22 cellular contexts compared by ENCODE assay signal in the genomic region with DNA sequence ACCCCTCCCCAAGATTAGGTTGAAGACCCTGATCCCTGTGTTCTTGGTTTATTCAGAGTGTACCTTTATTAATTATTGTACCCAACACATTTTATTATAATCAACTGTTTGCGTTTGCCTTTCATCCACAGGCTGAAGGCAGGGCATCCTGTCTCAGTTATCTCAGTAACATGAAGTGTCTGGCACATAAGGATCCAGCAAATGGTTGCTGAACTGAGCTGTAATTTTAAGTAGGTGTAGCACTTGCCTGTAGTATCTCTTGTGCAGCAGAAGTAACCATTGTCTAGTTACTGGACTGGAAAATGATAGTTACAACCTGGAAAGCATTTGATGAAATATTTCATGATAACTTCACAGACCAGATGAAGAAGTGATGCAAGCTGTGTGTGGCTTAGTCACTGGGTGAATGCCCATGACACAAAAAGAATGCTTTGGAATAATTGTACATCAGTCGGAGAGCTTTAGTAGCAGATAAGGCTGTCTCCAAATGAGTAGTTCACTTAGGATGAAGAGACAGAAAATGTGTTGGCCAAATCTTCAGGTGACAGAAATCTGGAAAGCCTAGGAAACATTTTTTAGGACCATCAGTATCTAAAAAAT. TPM values are rescaled to one million over a fixed set of nuclear protein-coding genes. Genes with fewer than 3 reads are reported as not detected.
DNase-seq lines count a peak whose midpoint lies in the region; ATAC-seq and TF ChIP-seq lines count a peak whose summit lies in the region.
"Had no signal": no experiment of that assay in that cellular context is flagged by ENCODE, and none has a peak within 500 bp of the region (broad histone marks: within the 10 kb centered on the region; RNA-seq: fewer than 3 reads in every experiment).

No MANE protein-coding gene starts in this region.

- H3K9me3 Mint-ChIP-seq in CD4-positive, alpha-beta T cell: no peaks in the 10 kb centered on the region
- no peaks in the 10 kb centered on the region for H3K9me3 Mint-ChIP-seq in activated naive CD8-positive, alpha-beta T cell treated with anti-CD3 and anti-CD28 coated beads for 36 hours
- H3K9me3 Mint-ChIP-seq in naive B cell: no peaks in the 10 kb centered on the region
- H3K9me3 Mint-ChIP-seq: activated CD4-positive, alpha-beta T cell treated with anti-CD3 and anti-CD28 coated beads, Interleukin-2, amount 10 ng/mL, durations not matched to agents 24 days and 14 days had no signal

- H3K27ac Mint-ChIP-seq in CD4-positive, alpha-beta T cell: peak overlapping the region; percentile 70
- peak overlapping the region; percentile 5 for H3K27ac Mint-ChIP-seq in activated naive CD8-positive, alpha-beta T cell treated with anti-CD3 and anti-CD28 coated beads for 36 hours
- peak overlapping the region in 4 of 6 donors; percentile 22 to 83 (median 44) for H3K27ac Mint-ChIP-seq in naive B cell
- H3K27ac Mint-ChIP-seq: B cell had no signal

- H3K4me3 Mint-ChIP-seq in CD4-positive, alpha-beta T cell: no peak overlapping the region
- no peak overlapping the region for H3K4me3 Mint-ChIP-seq in activated naive CD8-positive, alpha-beta T cell treated with anti-CD3 and anti-CD28 coated beads for 36 hours
- no peak overlapping the region for H3K4me3 Mint-ChIP-seq in naive B cell
- H3K4me3 Mint-ChIP-seq: activated CD4-positive, alpha-beta T cell treated with anti-CD3 and anti-CD28 coated beads, Interleukin-2, amount 10 ng/mL, durations not matched to agents 24 days and 14 days; B cell had no signal

- H3K27me3 ChIP-seq in CD4-positive, alpha-beta T cell (ENCODE audit: control insufficient read depth, insufficient read depth, low read length): no peaks in the 10 kb centered on the region
- H3K27me3 ChIP-seq: thyroid gland had no signal

- no peak for TF ChIP-seq CTCF in AG10803 (conservative IDR thresholded peaks at IDR 0.05; ENCODE audit: low read length)
- no peak for TF ChIP-seq CTCF in CD4-positive, alpha-beta T cell (IDR thresholded peaks at IDR 0.05)

- intact Hi-C loops in CD4-positive, alpha-beta T cell (cut with DNase I, micrococcal nuclease): loop anchor here in 1 of 2 experiments (5.0 kb wide), 2 partner anchors 42 to 48 kb away; no protein-coding TSS in a partner anchor

- no peaks in the 10 kb centered on the region for H3K9me3 ChIP-seq in CD4-positive, alpha-beta T cell (ENCODE audit: control insufficient read depth, low read length)
- H3K9me3 ChIP-seq: mucosa of descending colon, thyroid gland had no signal

- ATAC-seq in CD4-positive, alpha-beta T cell (ENCODE audit: poor library complexity): no peak
- no peak for ATAC-seq in naive B cell (ENCODE audit: low read depth in 2 of 2)
- ATAC-seq: esophagus mucosa, mucosa of descending colon had no signal

- peaks cover 12% of the 10 kb centered on the region for H3K4me1 Mint-ChIP-seq in CD4-positive, alpha-beta T cell (ENCODE audit: low read depth)
- H3K4me1 Mint-ChIP-seq in activated naive CD8-positive, alpha-beta T cell treated with anti-CD3 and anti-CD28 coated beads for 36 hours: peaks cover 14% of the 10 kb centered on the region
- H3K4me1 Mint-ChIP-seq in naive B cell: peaks cover 0 to 13% (median 0%) of the 10 kb centered on the region in 3 donors
- H3K4me1 Mint-ChIP-seq: B cell had no signal

- no peak overlapping the region for H3K27ac ChIP-seq in CD4-positive, alpha-beta T cell (ENCODE audit: low read depth, low read length)
- H3K27ac ChIP-seq: RWPE1, thyroid gland had no signal

- H3K4me3 ChIP-seq in AG10803 (ENCODE audit: low read length): no peak overlapping the region
- H3K4me3 ChIP-seq: mucosa of descending colon, thyroid gland had no signal

- CTCF ChIA-PET in CD4-positive, alpha-beta T cell (lab: Charles Lee): interaction anchor here (1.9 to 2.1 kb wide), 2 partner anchors 11 to 12 kb away, joined by 4 to 6 read pairs; no protein-coding TSS in a partner anchor

- H3K27me3 Mint-ChIP-seq in CD4-positive, alpha-beta T cell: no peaks in the 10 kb centered on the region
- no peaks in the 10 kb centered on the region for H3K27me3 Mint-ChIP-seq in activated naive CD8-positive, alpha-beta T cell treated with anti-CD3 and anti-CD28 coated beads for 36 hours
- no peaks in the 10 kb centered on the region for H3K27me3 Mint-ChIP-seq in naive B cell
- H3K27me3 Mint-ChIP-seq: activated CD4-positive, alpha-beta T cell treated with anti-CD3 and anti-CD28 coated beads, Interleukin-2, amount 10 ng/mL, durations not matched to agents 24 days and 14 days; B cell had no signal

- H3K36me3 Mint-ChIP-seq in CD4-positive, alpha-beta T cell (ENCODE audit: low read depth): peaks cover 92% of the 10 kb centered on the region
- peaks cover 42% of the 10 kb centered on the region for H3K36me3 Mint-ChIP-seq in activated naive CD8-positive, alpha-beta T cell treated with anti-CD3 and anti-CD28 coated beads for 36 hours
- peaks cover 31 to 34% of the 10 kb centered on the region in 2 donors for H3K36me3 Mint-ChIP-seq in naive B cell

- POLR2A ChIA-PET in CD4-positive, alpha-beta T cell (lab: Charles Lee): no interaction called here

- DNase-seq in AG10803 (ENCODE audit: low read depth) (peak; percentile 18), naive B cell (no peak), superior temporal gyrus (ENCODE audit: extremely low spot score) (no peak), SK-N-DZ (ENCODE audit: low spot score) (no peak)
- DNase-seq in CD4-positive, alpha-beta T cell: no peak
- no peak for DNase-seq in activated naive CD8-positive, alpha-beta T cell treated with anti-CD3 and anti-CD28 coated beads for 36 hours
- no peak for DNase-seq in activated CD8-positive, alpha-beta memory T cell treated with anti-CD3 and anti-CD28 coated beads, Interleukin-2, amount 50 U/mL, for 4 hours
- DNase-seq: activated CD4-positive, alpha-beta T cell treated with anti-CD3 and anti-CD28 coated beads, Interleukin-2, amount 10 ng/mL, durations not matched to agents 24 days and 14 days; activated T-cell treated with anti-CD3 and anti-CD28 coated beads for 4 hours; effector CD4-positive, alpha-beta T cell; GDM1; head of caudate nucleus; mucosa of descending colon; NCI-H1105; NCI-H2107; NCI-H526; nucleus accumbens; SW 1271; thyroid gland had no signal

RNA-seq across cellular contexts. Expression of gene ESRP2, which starts 56.6 kb away (rescaled TPM):
- total RNA-seq in CD4-positive, alpha-beta T cell: not detected
- total RNA-seq in activated naive CD8-positive, alpha-beta T cell treated with anti-CD3 and anti-CD28 coated beads for 36 hours: 1 to 10 TPM in 1 of 2 experiments, under 1 TPM in 1; 0.92 to 1.2 TPM
- polyA plus RNA-seq in naive B cell (ENCODE audit: low read depth in 6 of 6): 1 to 10 TPM in 2 of 6 donors, under 1 TPM in 3, not detected in 1; 0.32 to 2.8 (median 0.87) TPM
- polyA plus RNA-seq in SK-N-DZ (2014; cell fraction: cytosol; rRNA removed): 0.07 and 3.4 TPM in 2 replicates
- polyA plus RNA-seq in SK-N-DZ (2014; cell fraction: nucleus; rRNA removed): 0.24 and 1.7 TPM in 2 replicates
- total RNA-seq: B cell had no signal

Comparison
In these comparisons a context has a peak if more than half of its experiments do, and no peak if none do; other contexts are left out.
1. H3K27ac Mint-ChIP-seq: peak in every context shown above with its lines; median percentile 70 in CD4-positive, alpha-beta T cell; 44 in naive B cell; 5 in activated naive CD8-positive, alpha-beta T cell treated with anti-CD3 and anti-CD28 coated beads for 36 hours.